ENCODE assay signal across 24 cellular contexts in the genomic region with DNA sequence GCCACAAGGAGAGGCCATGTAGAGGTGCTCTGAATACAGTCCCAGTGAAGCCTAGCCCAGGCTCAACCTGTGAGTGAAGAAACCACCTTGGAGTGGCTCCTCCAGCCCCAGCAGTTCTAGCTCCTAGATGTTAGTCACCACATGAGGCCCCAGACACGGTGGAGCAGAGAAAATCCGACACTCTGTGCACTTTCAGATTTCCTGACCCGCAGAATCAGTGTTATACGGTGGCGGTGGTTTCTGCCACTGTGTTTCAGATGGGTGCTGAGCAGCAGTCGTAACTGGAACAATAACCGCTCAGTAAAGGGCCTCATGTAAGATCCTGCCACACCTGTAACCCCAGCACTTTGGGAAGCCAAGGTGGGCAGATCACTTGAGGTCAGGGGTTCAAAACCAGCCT. TPM values are rescaled to one million over a fixed set of nuclear protein-coding genes. Genes with fewer than 3 reads are reported as not detected.
DNase-seq lines count a peak whose midpoint lies in the region; ATAC-seq, FAIRE-seq and TF ChIP-seq lines count a peak whose summit lies in the region.
"Had no signal": no experiment of that assay in that cellular context is flagged by ENCODE, and none has a peak within 500 bp of the region (broad histone marks: within the 10 kb centered on the region; RNA-seq: fewer than 3 reads in every experiment).

No MANE protein-coding gene starts in this region.

- no peaks in the 10 kb centered on the region for H3K36me3 Mint-ChIP-seq in neural crest cell (ENCODE audit: low read depth)
- H3K36me3 Mint-ChIP-seq: CD8-positive, alpha-beta T cell had no signal

- no peak overlapping the region for H3K27ac Mint-ChIP-seq in neural crest cell (ENCODE audit: unreplicated experiment)
- H3K27ac Mint-ChIP-seq: CD8-positive, alpha-beta T cell had no signal

- TF ChIP-seq POLR2A in endothelial cell of umbilical vein (IDR thresholded peaks at IDR 0.05; ENCODE audit: low read depth, low read length) (no peak), upper lobe of left lung (IDR thresholded peaks at IDR 0.05) (no peak), GM12892 (IDR thresholded peaks at IDR 0.05; ENCODE audit: low read depth, low read length) (no peak)

- 88 to 89% methylated on average over 6 to 7 of the region's 7 CpGs for WGBS in upper lobe of left lung, 2 donors

- no peaks in the 10 kb centered on the region for H3K9me3 ChIP-seq in Karpas-422 (ENCODE audit: low read length)
- no peaks in the 10 kb centered on the region for H3K9me3 ChIP-seq in endothelial cell of umbilical vein (replicated peaks; ENCODE audit: control insufficient read depth, insufficient read depth, low read length)
- no peaks in the 10 kb centered on the region for H3K9me3 ChIP-seq in upper lobe of left lung
- H3K9me3 ChIP-seq: BE2C, MG63, Peyer's patch had no signal

- H3K4me1 ChIP-seq in Karpas-422 (ENCODE audit: low read length) = peaks cover 3% of the 10 kb centered on the region; the same call in 1 of the 2 replicates
- peaks cover 23% of the 10 kb centered on the region for H3K4me1 ChIP-seq in endothelial cell of umbilical vein (ENCODE audit: control insufficient read depth, extremely low read depth, insufficient read depth, low read length)
- H3K4me1 ChIP-seq in upper lobe of left lung = peaks cover 18 to 24% (median 21%) of the 10 kb centered on the region in 4 donors
- H3K4me1 ChIP-seq: BE2C, Peyer's patch had no signal

- no TSS peak for BruUV-seq in endothelial cell of umbilical vein (replicated peaks; lab: Mats Ljungman, UMichigan)

- H3K4me3 ChIP-seq in Karpas-422 (ENCODE audit: low read length) (no peak overlapping the region), endothelial cell of umbilical vein (replicated peaks in 1 of 3; ENCODE audit: insufficient read depth in 1 of 3, low read depth in 1 of 3, low read length in 3 of 3) (no peak overlapping the region), upper lobe of left lung (no peak overlapping the region)
- H3K4me3 ChIP-seq: MG63, Peyer's patch had no signal

- H3K27ac ChIP-seq in Karpas-422 (ENCODE audit: low read length) (no peak overlapping the region), endothelial cell of umbilical vein (ENCODE audit: insufficient read depth, low read depth, low read length) (no peak overlapping the region), upper lobe of left lung (peak overlapping the region; percentile 77 to 95 (median 92))
- H3K27ac ChIP-seq: Peyer's patch had no signal

- no peak for TF ChIP-seq EP300 in upper lobe of left lung (IDR thresholded peaks at IDR 0.05)

- no peaks in the 10 kb centered on the region for H3K9me1 ChIP-seq in endothelial cell of umbilical vein (replicated peaks; ENCODE audit: control insufficient read depth, extremely low read depth, insufficient read depth, low read length)

- H3K79me2 ChIP-seq in Karpas-422 (ENCODE audit: low read length) = no peaks in the 10 kb centered on the region
- no peaks in the 10 kb centered on the region for H3K79me2 ChIP-seq in endothelial cell of umbilical vein (ENCODE audit: control insufficient read depth, insufficient read depth, low read length)

- no peak overlapping the region for H3K9ac ChIP-seq in Karpas-422 (ENCODE audit: low read length)
- no peak overlapping the region for H3K9ac ChIP-seq in endothelial cell of umbilical vein (replicated peaks; ENCODE audit: extremely low read depth, insufficient read depth, low read length)

- no peaks in the 10 kb centered on the region for H3K9me2 ChIP-seq in Karpas-422 (replicated peaks; ENCODE audit: insufficient read depth, low read length)

- dilution Hi-C loops in endothelial cell of umbilical vein (cut with MboI; ENCODE audit: extremely low pct_ligation_motif_present, low sequenced_read_pairs) = no loop called here

- intact Hi-C loops in endothelial cell of umbilical vein (cut with micrococcal nuclease) = no loop called here

- peaks cover 12% of the 10 kb centered on the region for H3K4me1 Mint-ChIP-seq in neural crest cell

- H3K36me3 ChIP-seq in Karpas-422 (ENCODE audit: insufficient read depth, low read length) (no peaks in the 10 kb centered on the region), endothelial cell of umbilical vein (ENCODE audit: control insufficient read depth in 2 of 2, extremely low read depth in 1 of 2, insufficient read depth in 2 of 2, low read length in 2 of 2) (no peaks in the 10 kb centered on the region), upper lobe of left lung (no peaks in the 10 kb centered on the region)
- H3K36me3 ChIP-seq: BE2C, MG63, Peyer's patch had no signal

- CTCF ChIA-PET in endothelial cell of umbilical vein (lab: Charles Lee) = interaction anchor here (0.8 to 5.7 kb wide), 2 partner anchors 15 to 18 kb away, joined by 3 to 32 read pairs; no protein-coding TSS in a partner anchor

- H3K4me2 ChIP-seq in Karpas-422 (ENCODE audit: low read depth, low read length, poor library complexity, severe bottlenecking) = no peak overlapping the region
- H3K4me2 ChIP-seq in endothelial cell of umbilical vein (ENCODE audit: insufficient read depth, low read length) = no peak overlapping the region

- POLR2A ChIA-PET in endothelial cell of umbilical vein (lab: Charles Lee) = no interaction called here

- no peaks in the 10 kb centered on the region for H4K20me1 ChIP-seq in Karpas-422 (ENCODE audit: insufficient read depth, low read depth, low read length)
- no peaks in the 10 kb centered on the region for H4K20me1 ChIP-seq in endothelial cell of umbilical vein (replicated peaks; ENCODE audit: control insufficient read depth, extremely low read depth, insufficient read depth, low read length)

- no peaks in the 10 kb centered on the region for H3K9me3 Mint-ChIP-seq in neural crest cell
- H3K9me3 Mint-ChIP-seq: CD8-positive, alpha-beta T cell had no signal

- FAIRE-seq in endothelial cell of umbilical vein (lab: Jason Lieb, UNC) = peak; percentile 62
- FAIRE-seq in GM12892 (lab: Jason Lieb, UNC) = no peak
- FAIRE-seq: D721Med, G401.6, GM12891, H1 had no signal

- no peak for TF ChIP-seq CTCF in endothelial cell of umbilical vein (IDR thresholded peaks at IDR 0.05; ENCODE audit: extremely low read depth in 1 of 2, insufficient read depth in 1 of 2, low read depth in 1 of 2, low read length in 2 of 2)
- TF ChIP-seq CTCF in neural crest cell (conservative IDR thresholded peaks at IDR 0.05) = no peak
- no peak for TF ChIP-seq CTCF in upper lobe of left lung (IDR thresholded peaks at IDR 0.05)

- DNase-seq in Karpas-422 = peak; percentile 32
- DNase-seq in endothelial cell of umbilical vein (ENCODE audit: low read depth, low spot score) = no peak
- DNase-seq in neural crest cell (ENCODE audit: low read depth, low spot score) = no peak
- DNase-seq in upper lobe of left lung = no peak
- no peak for DNase-seq in GM12892 (ENCODE audit: insufficient read length)
- DNase-seq: BE2C; CD8-positive, alpha-beta T cell; DMS79 treated with DMSO at 0.1 percent for 48 hours; KG1; MG63; NCI-H1105 treated with DMSO at 0.1 percent for 48 hours; NCI-H1930; NCI-H2171 treated with DMSO at 0.1 percent for 48 hours; NCI-H510A; NCI-H82; Peyer's patch; SIG-M5 had no signal

- H2AFZ ChIP-seq in Karpas-422 (ENCODE audit: low read length) (no peak overlapping the region), endothelial cell of umbilical vein (ENCODE audit: low read depth, low read length) (no peak overlapping the region)

- peak overlapping the region; percentile 27 for H3K4me3 Mint-ChIP-seq in neural crest cell
- H3K4me3 Mint-ChIP-seq: CD8-positive, alpha-beta T cell had no signal

- no peaks in the 10 kb centered on the region for H3K27me3 ChIP-seq in Karpas-422 (ENCODE audit: low read length)
- no peaks in the 10 kb centered on the region for H3K27me3 ChIP-seq in endothelial cell of umbilical vein (ENCODE audit: control insufficient read depth in 2 of 2, insufficient read depth in 2 of 2, low read length in 2 of 2)
- H3K27me3 ChIP-seq in upper lobe of left lung = no peaks in the 10 kb centered on the region
- H3K27me3 ChIP-seq: BE2C, MG63, Peyer's patch had no signal

- H3K27me3 Mint-ChIP-seq in neural crest cell (ENCODE audit: low read depth) = no peaks in the 10 kb centered on the region

- no peak for ATAC-seq in upper lobe of left lung (ENCODE audit: low FRiP score in 2 of 2)
- ATAC-seq in GM21381 (IDR thresholded peaks at IDR 0.05; ENCODE audit: unreplicated experiment) = no peak
- no peak for ATAC-seq in GM18502 (IDR thresholded peaks at IDR 0.05; ENCODE audit: poor library complexity, unreplicated experiment)
- ATAC-seq: CD8-positive, alpha-beta T cell had no signal

RNA-seq across cellular contexts. Expression of gene ZBTB8A, which starts 36.1 kb away (rescaled TPM):
- 0.11 TPM in 1 of 2 replicates, not detected in the other for total RNA-seq in Karpas-422 (2014; rRNA removed; shearing (Covaris generic); ENCODE audit: low replicate concordance)
- 9.1 and 9.6 TPM in 2 replicates for total RNA-seq in endothelial cell of umbilical vein
- polyA plus RNA-seq in endothelial cell of umbilical vein = 2.9 and 3.1 TPM in 2 replicates
- 3.6 and 3.9 TPM in 2 replicates for polyA plus RNA-seq in endothelial cell of umbilical vein (2011; cell fraction: cytosol; rRNA removed)
- polyA plus RNA-seq in endothelial cell of umbilical vein (2011; cell fraction: nucleus; rRNA removed) = 5.5 and 7.6 TPM in 2 replicates
- 5.3 and 5.5 TPM in 2 replicates for polyA plus RNA-seq in endothelial cell of umbilical vein (2012)
- 8.7 and 10.6 TPM in 2 replicates for polyA minus RNA-seq in endothelial cell of umbilical vein
- polyA minus RNA-seq in endothelial cell of umbilical vein (2011; cell fraction: cytosol; rRNA and poly(A)+ RNA removed) = 8.8 TPM
- polyA minus RNA-seq in endothelial cell of umbilical vein (2011; cell fraction: nucleus; rRNA and poly(A)+ RNA removed) = 7.8 and 8.6 TPM in 2 replicates
- 9.8 and 10.1 TPM in 2 replicates for total RNA-seq in neural crest cell
- total RNA-seq in upper lobe of left lung = 10 to 100 TPM in 1 of 6 donors, 1 to 10 TPM in 5; 5.1 to 12.0 (median 6.4) TPM
- polyA plus RNA-seq in GM12892 (2012; ENCODE audit: missing spikeins) = 1.9 TPM
- total RNA-seq: CD8-positive, alpha-beta T cell had no signal

RNA-seq across cellular contexts. Expression of gene ZBTB8B, which starts 38.3 kb away (rescaled TPM):
- not detected in 2 replicates for total RNA-seq in Karpas-422 (2014; rRNA removed; shearing (Covaris generic); ENCODE audit: low replicate concordance)
- total RNA-seq in endothelial cell of umbilical vein (0.02 TPM in 1 of 2 replicates, not detected in the other), neural crest cell (3.1 and 3.3 TPM in 2 replicates), upper lobe of left lung (under 1 TPM in 4 of 6 donors, not detected in 2; under 0.01 to 0.10 (median 0.01) TPM)
- polyA plus RNA-seq in endothelial cell of umbilical vein = 0.01 TPM in 1 of 2 replicates, not detected in the other
- polyA plus RNA-seq in endothelial cell of umbilical vein (2011; cell fraction: cytosol; rRNA removed) = 0.01 TPM in 1 of 2 replicates, not detected in the other
- polyA plus RNA-seq in endothelial cell of umbilical vein (2011; cell fraction: nucleus; rRNA removed) = 0.03 TPM in 2 replicates
- not detected in 2 replicates for polyA plus RNA-seq in endothelial cell of umbilical vein (2012)
- 0.06 TPM in 1 of 2 replicates, not detected in the other for polyA minus RNA-seq in endothelial cell of umbilical vein
- polyA minus RNA-seq in endothelial cell of umbilical vein (2011; cell fraction: cytosol; rRNA and poly(A)+ RNA removed) = not detected
- polyA minus RNA-seq in endothelial cell of umbilical vein (2011; cell fraction: nucleus; rRNA and poly(A)+ RNA removed) = not detected in 2 replicates
- polyA plus RNA-seq in GM12892 (2012; ENCODE audit: missing spikeins) = 0.04 TPM
- total RNA-seq: CD8-positive, alpha-beta T cell had no signal
- polyA plus RNA-seq: AG04450 had no signal

Comparison
In these comparisons a context has a peak if more than half of its experiments do, and no peak if none do; other contexts are left out.
1. H3K27ac ChIP-seq: peak in upper lobe of left lung (4 of 4); none in Karpas-422 (single experiment) and endothelial cell of umbilical vein (single experiment).